In the genomic region with DNA sequence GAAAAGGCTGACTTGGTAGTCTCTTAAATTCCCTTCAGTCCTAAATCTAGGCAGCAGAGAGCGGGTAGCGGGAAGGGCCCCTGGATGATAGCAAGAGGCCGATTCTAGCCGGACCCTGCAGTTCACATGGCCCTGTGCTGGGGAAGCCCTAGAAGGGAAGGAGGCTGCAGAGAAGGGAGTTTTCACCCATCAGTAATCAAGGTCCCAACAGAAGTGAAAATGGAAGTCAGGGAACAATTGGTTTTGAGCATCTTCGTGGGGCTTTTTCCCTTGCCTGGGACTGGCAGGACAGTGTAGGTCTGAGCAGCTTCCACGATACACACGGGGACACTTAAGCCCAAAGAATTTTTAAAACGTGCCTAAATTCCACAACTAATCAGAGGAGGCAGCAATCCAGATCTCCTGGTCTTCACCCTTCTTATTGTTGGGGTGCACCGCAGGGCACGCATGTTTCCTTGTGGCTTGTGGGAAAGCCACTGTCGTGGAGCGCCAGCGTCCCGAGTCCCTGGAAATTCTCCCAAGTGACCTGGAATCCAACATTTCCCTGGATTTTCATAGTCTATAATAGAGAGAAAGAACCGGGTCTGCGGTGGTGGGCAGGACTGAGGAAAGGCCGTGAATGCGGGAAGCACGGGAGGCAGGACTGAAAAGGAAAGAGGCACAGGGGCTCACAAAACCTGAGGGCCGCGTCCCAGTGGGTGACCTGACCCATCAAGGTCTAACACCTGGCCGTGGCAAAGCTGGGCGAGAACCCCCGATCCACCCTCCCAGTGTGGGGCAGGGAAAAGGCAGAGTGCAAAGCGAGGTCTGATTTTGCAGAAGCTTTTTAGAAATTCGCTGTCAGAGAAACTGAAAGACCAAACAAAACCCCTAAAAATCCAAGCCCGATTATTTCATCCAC, we compare ENCODE assay signal across 8 cellular contexts. TPM values are rescaled to one million over a fixed set of nuclear protein-coding genes. Genes with fewer than 3 reads are reported as not detected.
A peak's percentile ranks its signal among the peaks of the same experiment; 100 is the strongest.
DNase-seq lines count a peak whose midpoint lies in the region; ATAC-seq and TF ChIP-seq lines count a peak whose summit lies in the region.

No MANE protein-coding gene starts in this region.

- DNase-seq in GM12865 (ENCODE audit: low read depth) (no peak), WTC11 (ENCODE audit: low spot score) (no peak), fibroblast of the aortic adventitia (ENCODE audit: low read depth) (no peak), gastrocnemius medialis (no peak), SHP77 treated with DMSO at 0.1 percent for 48 hours (lab: John Stamatoyannopoulos, UW) (no peak), Ammon's horn (ENCODE audit: low spot score) (no peak)
- no peak for DNase-seq in activated CD4-positive, CD25-positive, alpha-beta regulatory T cell treated with anti-CD3 and anti-CD28 coated beads, Interleukin-2, amount 50 U/mL, for 72 hours
- DNase-seq in activated effector memory CD4-positive, alpha-beta T cell treated with anti-CD3 and anti-CD28 coated beads, Interleukin-2, amount 50 U/mL, for 16 hours: no peak

- no peak for TF ChIP-seq POLR2A in gastrocnemius medialis (IDR thresholded peaks at IDR 0.05)

- no peaks in the 10 kb centered on the region for H3K27me3 ChIP-seq in gastrocnemius medialis

- H3K36me3 ChIP-seq in gastrocnemius medialis: no peaks in the 10 kb centered on the region

- no peaks in the 10 kb centered on the region for H3K9me3 Mint-ChIP-seq in WTC11

- H3K4me1 Mint-ChIP-seq in WTC11: peaks cover 26% of the 10 kb centered on the region

- peak overlapping the region; percentile 75 for H3K4me3 Mint-ChIP-seq in WTC11

- H3K4me3 ChIP-seq in GM12865 (ENCODE audit: low read depth, low read length) (peak overlapping the region; percentile 66), fibroblast of the aortic adventitia (ENCODE audit: low read depth, low read length) (peak overlapping the region; percentile 79), gastrocnemius medialis (peak overlapping the region; percentile 58 to 88 (median 66))

- in situ Hi-C loops in gastrocnemius medialis (cut with MboI; ENCODE audit: low sequenced_read_pairs in 4 of 4): no loop called here

- intact Hi-C loops in gastrocnemius medialis (cut with DNase I; ENCODE audit: low total_unique reads): loop anchor here (2.0 kb wide), 1 partner anchor 15 kb away; no protein-coding TSS in a partner anchor

- CTCF ChIA-PET in WTC11 (lab: Charles Lee): no interaction called here

- POLR2A ChIA-PET in WTC11 (lab: Charles Lee): no interaction called here

- peaks cover 17 to 23% of the 10 kb centered on the region in 2 donors for H3K4me1 ChIP-seq in gastrocnemius medialis

- H3K36me3 Mint-ChIP-seq in WTC11: no peaks in the 10 kb centered on the region

- no peaks in the 10 kb centered on the region for H3K9me3 ChIP-seq in gastrocnemius medialis

- H3K27ac ChIP-seq in gastrocnemius medialis: peak overlapping the region; percentile 56 to 79 (median 76)

- peaks cover 94% of the 10 kb centered on the region for H3K27me3 Mint-ChIP-seq in WTC11 (ENCODE audit: low read depth)

- ATAC-seq in WTC11: no peak
- ATAC-seq in gastrocnemius medialis: peak in 1 of 2 donors; percentile 2

- no peak for TF ChIP-seq CTCF in GM12865 (IDR thresholded peaks at IDR 0.05; ENCODE audit: insufficient read depth, low read depth, low read length, missing control alignments)
- no peak for TF ChIP-seq CTCF in WTC11 (IDR thresholded peaks at IDR 0.05)
- TF ChIP-seq CTCF in fibroblast of the aortic adventitia (IDR thresholded peaks at IDR 0.05; ENCODE audit: insufficient read depth, low read length): no peak
- TF ChIP-seq CTCF in gastrocnemius medialis (IDR thresholded peaks at IDR 0.05 in 4 of 5, conservative IDR thresholded peaks at IDR 0.05 in 1 of 5): no peak

- no peak overlapping the region for H3K27ac Mint-ChIP-seq in WTC11

TF ChIP-seq in WTC11, 78 proteins besides CTCF, POLR2A, EP300 and RAD21:
- no peak for TF ChIP-seq TP53 (CRISPR knock-in tag; IDR thresholded peaks at IDR 0.05)
- TF ChIP-seq, protein P1, sequence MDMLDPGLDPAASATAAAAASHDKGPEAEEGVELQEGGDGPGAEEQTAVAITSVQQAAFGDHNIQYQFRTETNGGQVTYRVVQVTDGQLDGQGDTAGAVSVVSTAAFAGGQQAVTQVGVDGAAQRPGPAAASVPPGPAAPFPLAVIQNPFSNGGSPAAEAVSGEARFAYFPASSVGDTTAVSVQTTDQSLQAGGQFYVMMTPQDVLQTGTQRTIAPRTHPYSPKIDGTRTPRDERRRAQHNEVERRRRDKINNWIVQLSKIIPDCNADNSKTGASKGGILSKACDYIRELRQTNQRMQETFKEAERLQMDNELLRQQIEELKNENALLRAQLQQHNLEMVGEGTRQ (CRISPR knock-in tag; IDR thresholded peaks at IDR 0.05): no peak
- TF ChIP-seq, protein P2, sequence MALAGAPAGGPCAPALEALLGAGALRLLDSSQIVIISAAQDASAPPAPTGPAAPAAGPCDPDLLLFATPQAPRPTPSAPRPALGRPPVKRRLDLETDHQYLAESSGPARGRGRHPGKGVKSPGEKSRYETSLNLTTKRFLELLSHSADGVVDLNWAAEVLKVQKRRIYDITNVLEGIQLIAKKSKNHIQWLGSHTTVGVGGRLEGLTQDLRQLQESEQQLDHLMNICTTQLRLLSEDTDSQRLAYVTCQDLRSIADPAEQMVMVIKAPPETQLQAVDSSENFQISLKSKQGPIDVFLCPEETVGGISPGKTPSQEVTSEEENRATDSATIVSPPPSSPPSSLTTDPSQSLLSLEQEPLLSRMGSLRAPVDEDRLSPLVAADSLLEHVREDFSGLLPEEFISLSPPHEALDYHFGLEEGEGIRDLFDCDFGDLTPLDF (CRISPR knock-in tag; IDR thresholded peaks at IDR 0.05): no peak
- no peak for TF ChIP-seq JAZF1 (CRISPR knock-in tag; IDR thresholded peaks at IDR 0.05)
- TF ChIP-seq CREM (CRISPR knock-in tag; IDR thresholded peaks at IDR 0.05): no peak
- TF ChIP-seq FOXJ3 (CRISPR knock-in tag; IDR thresholded peaks at IDR 0.05; ENCODE audit: borderline replicate concordance): no peak
- no peak for TF ChIP-seq IRF2 (CRISPR knock-in tag; IDR thresholded peaks at IDR 0.05; ENCODE audit: borderline replicate concordance, low read depth)
- TF ChIP-seq SP1 (CRISPR knock-in tag; conservative IDR thresholded peaks at IDR 0.05): no peak

RNA-seq across cellular contexts. Expression of a gene that starts 0.8 kb away (rescaled TPM):
- total RNA-seq in WTC11 (2021) (3.2 to 5.6 TPM (median 4.2 TPM) in 3 replicates), fibroblast of the aortic adventitia (ENCODE audit: low replicate concordance) (39.4 and 58.6 TPM in 2 replicates), gastrocnemius medialis (10 to 100 TPM in 3 of 4 donors, 1 to 10 TPM in 1; 8.7 to 17.5 (median 10.1) TPM)

RNA-seq across cellular contexts. Expression of a gene that starts 29.9 kb away (rescaled TPM):
- total RNA-seq in WTC11 (2021): 0.37 to 0.78 TPM (median 0.61 TPM) in 3 replicates
- 0.36 and 0.90 TPM in 2 replicates for total RNA-seq in fibroblast of the aortic adventitia (ENCODE audit: low replicate concordance)
- not detected for total RNA-seq in gastrocnemius medialis
